8 cellular contexts compared by ENCODE assay signal in genomic region chr1:116374340-116375164, GRCh38. TPM values are rescaled to one million over a fixed set of nuclear protein-coding genes. Genes with fewer than 3 reads are reported as not detected.
A peak's percentile ranks its signal among the peaks of the same experiment; 100 is the strongest.
DNase-seq lines count a peak whose midpoint lies in the region; ATAC-seq and TF ChIP-seq lines count a peak whose summit lies in the region.

No MANE protein-coding gene starts in this region.

- H3K36me3 ChIP-seq in Panc1 (ENCODE audit: control insufficient read depth, insufficient read depth, low read length) (no peaks in the 10 kb centered on the region; the same call in 1 of the 2 replicates), upper lobe of left lung (no peaks in the 10 kb centered on the region)

- peak overlapping the region; percentile 86 for H3K27ac ChIP-seq in Panc1 (ENCODE audit: low read length)
- peak overlapping the region; percentile 94 to 99 (median 99) for H3K27ac ChIP-seq in upper lobe of left lung

- no peaks in the 10 kb centered on the region for H3K9me3 ChIP-seq in Panc1 (ENCODE audit: control insufficient read depth, insufficient read depth, low read depth, low read length)
- H3K9me3 ChIP-seq in upper lobe of left lung = no peaks in the 10 kb centered on the region

- H3K4me3 Mint-ChIP-seq in memory B cell = peak overlapping the region; percentile 92

- 18 to 25% methylated on average over 19 to 26 of the region's 26 CpGs for WGBS in upper lobe of left lung, 2 donors

- H3K4me1 ChIP-seq in Panc1 (ENCODE audit: control insufficient read depth, insufficient read depth, low read length) = peaks cover 37% of the 10 kb centered on the region
- peaks cover 51 to 60% (median 56%) of the 10 kb centered on the region in 4 donors for H3K4me1 ChIP-seq in upper lobe of left lung

- H3K9me3 Mint-ChIP-seq in memory B cell = no peaks in the 10 kb centered on the region

- in situ Hi-C loops in Panc1 (cut with HindIII; ENCODE audit: low pct_unique_long_range_greater_than_20kb, low sequenced_read_pairs) = no loop called here

- no TSS peak for BruUV-seq in Panc1 (replicated peaks; lab: Mats Ljungman, UMichigan)

- no peak for TF ChIP-seq CTCF in Panc1 (IDR thresholded peaks at IDR 0.05)
- no peak for TF ChIP-seq CTCF in choroid plexus epithelial cell (conservative IDR thresholded peaks at IDR 0.05; ENCODE audit: low read depth, low read length)
- TF ChIP-seq CTCF in upper lobe of left lung (IDR thresholded peaks at IDR 0.05) = no peak

- POLR2A ChIA-PET in Panc1 (lab: Charles Lee) = interaction anchor here (0.5 to 1.0 kb wide), 2 partner anchors 9 to 685 kb away, joined by 3 to 5 read pairs; partner anchors contain the start of gene TTF2

- peaks cover 2% of the 10 kb centered on the region for H3K27me3 Mint-ChIP-seq in memory B cell

- peaks cover 47% of the 10 kb centered on the region for H3K4me1 Mint-ChIP-seq in memory B cell

- CTCF ChIA-PET in Panc1 (lab: Charles Lee) = no interaction called here

- TF ChIP-seq EP300 in upper lobe of left lung (IDR thresholded peaks at IDR 0.05) = no peak

- H3K27me3 ChIP-seq in Panc1 (ENCODE audit: control insufficient read depth, insufficient read depth, low read length) (no peaks in the 10 kb centered on the region), upper lobe of left lung (no peaks in the 10 kb centered on the region)

- peak; percentile 13; the same call in 1 of the 2 replicates for ATAC-seq in Panc1
- no peak for ATAC-seq in memory B cell (ENCODE audit: low read depth)
- no peak for ATAC-seq in upper lobe of left lung (ENCODE audit: low FRiP score in 2 of 2)
- no peak for ATAC-seq in GM18517 (IDR thresholded peaks at IDR 0.05; ENCODE audit: unreplicated experiment)
- no peak for ATAC-seq in HG03460 (IDR thresholded peaks at IDR 0.05; ENCODE audit: unreplicated experiment)
- ATAC-seq in GM19397 (IDR thresholded peaks at IDR 0.05; ENCODE audit: unreplicated experiment) = no peak

- DNase-seq in Panc1 (ENCODE audit: low read depth, low spot score) (no peak), choroid plexus epithelial cell (ENCODE audit: low read depth) (peak; percentile 14), memory B cell (ENCODE audit: low spot score in 2 of 2) (no peak), upper lobe of left lung (peak in 1 of 2 donors; percentile 59)

- peak overlapping the region; percentile 94 for H3K27ac Mint-ChIP-seq in memory B cell

- intact Hi-C loops in Panc1 (cut with micrococcal nuclease; ENCODE audit: unreplicated experiment) = no loop called here

- peak in 1 of 4 donors; percentile 16 for TF ChIP-seq POLR2A in upper lobe of left lung (IDR thresholded peaks at IDR 0.05)

- peaks cover 1% of the 10 kb centered on the region for H3K36me3 Mint-ChIP-seq in memory B cell

- peak overlapping the region; percentile 74 for H3K4me3 ChIP-seq in GM08714 (ENCODE audit: low read length)
- peak overlapping the region; percentile 66 to 69 for H3K4me3 ChIP-seq in Panc1 (ENCODE audit: low read depth in 2 of 2, low read length in 2 of 2)
- H3K4me3 ChIP-seq in choroid plexus epithelial cell (ENCODE audit: low read depth, low read length) = peak overlapping the region; percentile 83
- peak overlapping the region; percentile 74 to 93 (median 91) for H3K4me3 ChIP-seq in upper lobe of left lung

RNA-seq across cellular contexts. Expression of gene ATP1A1, which starts 1.5 kb away (rescaled TPM):
- total RNA-seq in Panc1 (2021; ENCODE audit: unreplicated experiment) (131 TPM), upper lobe of left lung (100 to 1,000 TPM; 383 to 829 (median 696) TPM)
- 103 TPM for polyA plus RNA-seq in Panc1 (2012; ENCODE audit: insufficient read length)
